ENCODE assay signal across 21 cellular contexts in genomic region chr10:104816501-104816900, GRCh38.
"Had no signal": no experiment of that assay in that cellular context is flagged by ENCODE, and none has a peak within 500 bp of the region (broad histone marks: within the 10 kb centered on the region; RNA-seq: fewer than 3 reads in every experiment).

No MANE protein-coding gene starts in this region.

- DNase-seq: activated CD4-positive, alpha-beta T cell treated with anti-CD3 and anti-CD28 coated beads, Interleukin-2, amount 10 ng/mL, durations not matched to agents 24 days and 14 days; activated CD4-positive, CD25-positive, alpha-beta regulatory T cell; activated CD8-positive, alpha-beta memory T cell treated with anti-CD3 and anti-CD28 coated beads, Interleukin-2, amount 50 U/mL, for 4 hours; activated CD8-positive, alpha-beta T cell treated with anti-CD3 and anti-CD28 coated beads, Interleukin-2, amount 10 ng/mL, durations not matched to agents 7 days and 5 days; activated gamma-delta T cell treated with Interleukin-2 at 50 U/mL for 16 hours; activated naive CD8-positive, alpha-beta T cell treated with anti-CD3 and anti-CD28 coated beads, Interleukin-2, amount 10 ng/mL, durations not matched to agents 7 days and 5 days; activated T-cell treated with anti-CD3 and anti-CD28 coated beads, Interleukin-2, amount 50 U/mL, for 72 hours; anterior cingulate cortex; cerebellar nuclear complex; effector CD8-positive, alpha-beta T cell; esophagus squamous epithelium; hippocampal formation; kidney; mesendoderm; natural killer cell; posterior cingulate gyrus; stimulated activated CD4-positive, alpha-beta T cell treated with anti-CD3 and anti-CD28 coated beads, Interleukin-15, amount 100 ng/mL, for 24 hours; stimulated activated CD4-positive, alpha-beta T cell treated with anti-CD3 and anti-CD28 coated beads, Interleukin-4, amount 100 ng/mL, for 1 hour; stimulated activated naive CD4-positive, alpha-beta T cell; tibial artery had no signal

- H3K4me1 Mint-ChIP-seq: activated CD4-positive, alpha-beta T cell treated with anti-CD3 and anti-CD28 coated beads, Interleukin-2, amount 10 ng/mL, durations not matched to agents 24 days and 14 days; activated naive CD8-positive, alpha-beta T cell treated with anti-CD3 and anti-CD28 coated beads, Interleukin-2, amount 10 ng/mL, durations not matched to agents 7 days and 5 days; natural killer cell had no signal

- H3K27ac Mint-ChIP-seq: activated CD4-positive, alpha-beta T cell treated with anti-CD3 and anti-CD28 coated beads, Interleukin-2, amount 10 ng/mL, durations not matched to agents 24 days and 14 days; activated CD8-positive, alpha-beta T cell treated with anti-CD3 and anti-CD28 coated beads, Interleukin-2, amount 10 ng/mL, durations not matched to agents 7 days and 5 days; activated naive CD8-positive, alpha-beta T cell treated with anti-CD3 and anti-CD28 coated beads, Interleukin-2, amount 10 ng/mL, durations not matched to agents 7 days and 5 days; activated T-cell treated with anti-CD3 and anti-CD28 coated beads, Interleukin-2, amount 50 U/mL, for 72 hours; natural killer cell had no signal

- H3K27ac ChIP-seq: esophagus squamous epithelium, skin epidermis, tibial artery had no signal

- H3K4me3 Mint-ChIP-seq: activated CD4-positive, alpha-beta T cell treated with anti-CD3 and anti-CD28 coated beads, Interleukin-2, amount 10 ng/mL, durations not matched to agents 24 days and 14 days; activated CD8-positive, alpha-beta T cell treated with anti-CD3 and anti-CD28 coated beads, Interleukin-2, amount 10 ng/mL, durations not matched to agents 7 days and 5 days; activated naive CD8-positive, alpha-beta T cell treated with anti-CD3 and anti-CD28 coated beads, Interleukin-2, amount 10 ng/mL, durations not matched to agents 7 days and 5 days; activated T-cell treated with anti-CD3 and anti-CD28 coated beads, Interleukin-2, amount 50 U/mL, for 72 hours; natural killer cell had no signal

- H3K27me3 Mint-ChIP-seq: activated CD4-positive, alpha-beta T cell treated with anti-CD3 and anti-CD28 coated beads, Interleukin-2, amount 10 ng/mL, durations not matched to agents 24 days and 14 days had no signal

- H3K36me3 ChIP-seq: esophagus squamous epithelium, tibial artery had no signal

- H3K4me1 ChIP-seq: esophagus squamous epithelium, tibial artery had no signal

- H3K9me3 ChIP-seq: esophagus squamous epithelium, tibial artery had no signal

- H3K4me3 ChIP-seq: esophagus squamous epithelium, skin epidermis, tibial artery had no signal

- H3K36me3 Mint-ChIP-seq: activated naive CD8-positive, alpha-beta T cell treated with anti-CD3 and anti-CD28 coated beads, Interleukin-2, amount 10 ng/mL, durations not matched to agents 7 days and 5 days; natural killer cell had no signal

- ATAC-seq: activated CD8-positive, alpha-beta T cell treated with anti-CD3 and anti-CD28 coated beads, Interleukin-2, amount 10 ng/mL, durations not matched to agents 7 days and 5 days; activated T-cell treated with anti-CD3 and anti-CD28 coated beads, Interleukin-2, amount 50 U/mL, for 72 hours; natural killer cell had no signal

- H3K27me3 ChIP-seq: esophagus squamous epithelium, tibial artery had no signal

- H3K9me3 Mint-ChIP-seq: activated CD4-positive, alpha-beta T cell treated with anti-CD3 and anti-CD28 coated beads, Interleukin-2, amount 10 ng/mL, durations not matched to agents 24 days and 14 days; activated naive CD8-positive, alpha-beta T cell treated with anti-CD3 and anti-CD28 coated beads, Interleukin-2, amount 10 ng/mL, durations not matched to agents 7 days and 5 days; activated T-cell treated with anti-CD3 and anti-CD28 coated beads, Interleukin-2, amount 50 U/mL, for 72 hours had no signal
